Comparison of ENCODE assay signal across 9 cellular contexts in the genomic region with DNA sequence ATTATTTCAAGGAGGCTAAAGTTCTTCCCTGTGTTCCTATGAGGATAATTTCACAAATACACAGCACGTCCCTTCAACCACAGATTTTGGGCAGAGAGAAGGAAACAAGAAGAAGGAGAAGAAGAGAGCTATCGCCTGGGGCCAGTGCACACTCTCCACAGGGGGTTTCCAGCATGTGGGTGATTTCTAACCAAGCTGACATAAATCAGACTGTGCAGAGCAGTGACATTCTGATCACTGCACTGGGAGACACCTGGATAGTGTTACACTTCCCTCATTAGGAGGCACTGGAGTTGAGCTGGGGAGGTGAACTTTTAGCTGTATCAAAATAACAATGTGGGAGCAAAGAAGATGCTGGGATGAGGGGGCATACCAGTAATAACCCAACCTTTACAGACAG.
A peak's percentile ranks its signal among the peaks of the same experiment; 100 is the strongest.
DNase-seq lines count a peak whose midpoint lies in the region; ATAC-seq, FAIRE-seq and TF ChIP-seq lines count a peak whose summit lies in the region.
"Had no signal": no experiment of that assay in that cellular context is flagged by ENCODE, and none has a peak within 500 bp of the region (broad histone marks: within the 10 kb centered on the region; RNA-seq: fewer than 3 reads in every experiment).

No MANE protein-coding gene starts in this region.

- no peak for TF ChIP-seq POLR2A in GM12891 (IDR thresholded peaks at IDR 0.05; ENCODE audit: low read depth, low read length)

- peak; percentile 76 for FAIRE-seq in GM12891 (lab: Jason Lieb, UNC)

- no peaks in the 10 kb centered on the region for H3K27me3 Mint-ChIP-seq in activated CD4-positive, alpha-beta memory T cell treated with anti-CD3 and anti-CD28 coated beads for 36 hours
- H3K27me3 Mint-ChIP-seq: activated naive CD4-positive, alpha-beta T cell treated with anti-CD3 and anti-CD28 coated beads, Interleukin-2, amount 50 U/mL, for 24 hours had no signal

- no peak overlapping the region for H3K4me3 Mint-ChIP-seq in activated CD4-positive, alpha-beta memory T cell treated with anti-CD3 and anti-CD28 coated beads for 36 hours
- H3K4me3 Mint-ChIP-seq: activated naive CD4-positive, alpha-beta T cell treated with anti-CD3 and anti-CD28 coated beads, Interleukin-2, amount 50 U/mL, for 24 hours had no signal

- no peaks in the 10 kb centered on the region for H3K36me3 Mint-ChIP-seq in activated CD4-positive, alpha-beta memory T cell treated with anti-CD3 and anti-CD28 coated beads for 36 hours

- intact Hi-C loops in left cardiac atrium (cut with DNase I), result no loop called here
- intact Hi-C loops in activated CD4-positive, alpha-beta memory T cell treated with anti-CD3 and anti-CD28 coated beads for 36 hours (cut with micrococcal nuclease), result no loop called here

- ATAC-seq in GM19467 (IDR thresholded peaks at IDR 0.05; ENCODE audit: unreplicated experiment) (peak; percentile 62), HG03025 (IDR thresholded peaks at IDR 0.05; ENCODE audit: low FRiP score, unreplicated experiment) (peak; percentile 57), left cardiac atrium (no peak)

- no peak overlapping the region for H3K27ac Mint-ChIP-seq in activated CD4-positive, alpha-beta memory T cell treated with anti-CD3 and anti-CD28 coated beads for 36 hours
- H3K27ac Mint-ChIP-seq: activated naive CD4-positive, alpha-beta T cell treated with anti-CD3 and anti-CD28 coated beads, Interleukin-2, amount 50 U/mL, for 24 hours had no signal

- H3K9me3 Mint-ChIP-seq in activated CD4-positive, alpha-beta memory T cell treated with anti-CD3 and anti-CD28 coated beads for 36 hours, result no peaks in the 10 kb centered on the region

- H3K4me1 Mint-ChIP-seq in activated CD4-positive, alpha-beta memory T cell treated with anti-CD3 and anti-CD28 coated beads for 36 hours (ENCODE audit: low read depth), result no peaks in the 10 kb centered on the region
- H3K4me1 Mint-ChIP-seq: activated naive CD4-positive, alpha-beta T cell treated with anti-CD3 and anti-CD28 coated beads, Interleukin-2, amount 50 U/mL, for 24 hours had no signal

- DNase-seq in GM12891 (ENCODE audit: insufficient read length, low spot score) (peak; percentile 9), SK-N-DZ (ENCODE audit: low spot score) (peak; percentile 76), left cardiac atrium (no peak), activated gamma-delta T cell treated with Interleukin-2 at 50 U/mL for 16 hours (no peak)
- DNase-seq in activated CD8-positive, alpha-beta memory T cell treated with anti-CD3 and anti-CD28 coated beads for 24 hours, result no peak
- no peak for DNase-seq in activated CD4-positive, alpha-beta memory T cell treated with anti-CD3 and anti-CD28 coated beads for 36 hours

- CTCF ChIA-PET in activated CD4-positive, alpha-beta memory T cell treated with anti-CD3 and anti-CD28 coated beads for 36 hours (lab: Charles Lee), result no interaction called here

- POLR2A ChIA-PET in activated CD4-positive, alpha-beta memory T cell treated with anti-CD3 and anti-CD28 coated beads for 36 hours (lab: Charles Lee), result no interaction called here

TF ChIP-seq in GM12891, 5 proteins besides CTCF, POLR2A, EP300 and RAD21:
- TF ChIP-seq SPI1 (IDR thresholded peaks at IDR 0.05; ENCODE audit: low read depth, low read length), result peak; percentile 30; the same call in 1 of the 2 replicates
- no peak for TF ChIP-seq POU2F2 (IDR thresholded peaks at IDR 0.05; ENCODE audit: low read depth, low read length)
TF ChIP-seq in GM12891: peak in this region for 1.

Comparison
In these comparisons a context has a peak if more than half of its experiments do, and no peak if none do; other contexts are left out.
1. DNase-seq: peak in GM12891 (single experiment) and SK-N-DZ (single experiment); none in activated CD8-positive, alpha-beta memory T cell treated with anti-CD3 and anti-CD28 coated beads for 24 hours (single experiment), left cardiac atrium (single experiment), activated gamma-delta T cell treated with Interleukin-2 at 50 U/mL for 16 hours (single experiment) and activated CD4-positive, alpha-beta memory T cell treated with anti-CD3 and anti-CD28 coated beads for 36 hours (single experiment).
2. ATAC-seq: peak in GM19467 (single experiment) and HG03025 (single experiment); none in left cardiac atrium (0 of 2).